Comparison of ENCODE assay signal across 19 cellular contexts in the genomic region with DNA sequence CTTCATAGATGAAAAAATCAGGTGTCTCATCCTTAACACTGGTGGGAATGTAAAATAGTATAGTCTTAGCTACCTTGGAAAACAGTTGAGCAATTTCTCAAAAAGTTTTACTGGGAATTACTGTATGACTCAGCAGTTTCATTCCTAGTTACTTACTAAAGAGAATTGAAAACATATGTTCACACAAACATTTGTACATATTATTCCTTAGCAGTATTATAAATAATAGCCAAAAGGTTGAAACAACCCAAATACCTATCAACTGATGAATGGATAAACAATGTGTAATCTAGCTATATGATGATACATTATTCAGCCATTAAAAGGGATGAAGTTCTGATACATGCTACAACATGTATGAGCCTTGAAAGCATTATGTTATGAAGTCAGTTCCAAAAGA. TPM values are rescaled to one million over a fixed set of nuclear protein-coding genes. Genes with fewer than 3 reads are reported as not detected.
DNase-seq lines count a peak whose midpoint lies in the region; ATAC-seq, FAIRE-seq and TF ChIP-seq lines count a peak whose summit lies in the region.
"Had no signal": no experiment of that assay in that cellular context is flagged by ENCODE, and none has a peak within 500 bp of the region (broad histone marks: within the 10 kb centered on the region; RNA-seq: fewer than 3 reads in every experiment).

No MANE protein-coding gene starts in this region.

- no peaks in the 10 kb centered on the region for H3K9me3 ChIP-seq in A549
- H3K9me3 ChIP-seq in vagina = no peaks in the 10 kb centered on the region
- H3K9me3 ChIP-seq: esophagus squamous epithelium, upper lobe of right lung had no signal

- POLR2A ChIA-PET in A549 (lab: Yijun Ruan, JAX) = no interaction called here

- no peaks in the 10 kb centered on the region for H3K36me3 ChIP-seq in vagina
- H3K36me3 ChIP-seq: esophagus squamous epithelium, upper lobe of right lung had no signal

- intact Hi-C loops in vagina (cut with DNase I) = no loop called here

- DNase-seq in A549 (ENCODE audit: low read depth in 1 of 2, low spot score in 1 of 2) = no peak
- peak; percentile 20 for DNase-seq in H4 (ENCODE audit: low spot score)
- peak; percentile 19 for DNase-seq in amniotic epithelial cell (ENCODE audit: low read depth)
- DNase-seq in fibroblast of pulmonary artery (ENCODE audit: low read depth) = peak; percentile 65
- no peak for DNase-seq in islet precursor cell
- no peak for DNase-seq in NOMO-1 treated with DMSO at 0.1 percent for 48 hours (lab: John Stamatoyannopoulos, UW; ENCODE audit: unreplicated experiment)
- no peak for DNase-seq in vagina (ENCODE audit: extremely low spot score in 2 of 2)
- DNase-seq: activated CD4-positive, alpha-beta T cell treated with anti-CD3 and anti-CD28 coated beads, Interleukin-2, amount 10 ng/mL, durations not matched to agents 7 days and 5 days; activated T-cell treated with anti-CD3 and anti-CD28 coated beads, Interleukin-2, amount 50 U/mL, for 1 hour; dermis blood vessel endothelial cell; esophagus squamous epithelium; NCI-H187; NCI-H510A; stimulated activated naive CD8-positive, alpha-beta T cell treated with anti-CD3 and anti-CD28 coated beads, Interleukin-15, Interleukin-2, amounts not matched to agents 100 U/mL and 50 U/mL, for 24 hours; upper lobe of right lung had no signal

- H3K27ac ChIP-seq in A549 (no peak overlapping the region), vagina (no peak overlapping the region)
- H3K27ac ChIP-seq: esophagus squamous epithelium, upper lobe of right lung had no signal

- TF ChIP-seq CTCF in A549 (IDR thresholded peaks at IDR 0.05) (no peak), fibroblast of pulmonary artery (IDR thresholded peaks at IDR 0.05; ENCODE audit: low read length, missing control alignments) (no peak), vagina (IDR thresholded peaks at IDR 0.05) (no peak)

- H3K4me1 ChIP-seq in A549 (peaks cover 3% of the 10 kb centered on the region; the same call in 1 of the 3 replicates), vagina (no peaks in the 10 kb centered on the region)
- H3K4me1 ChIP-seq: esophagus squamous epithelium, upper lobe of right lung had no signal

- no peak for TF ChIP-seq EP300 in A549 (IDR thresholded peaks at IDR 0.05)

- no peak overlapping the region for H3K4me2 ChIP-seq in A549

- no peak overlapping the region for H3K4me3 ChIP-seq in A549
- H3K4me3 ChIP-seq in fibroblast of pulmonary artery (replicated peaks; ENCODE audit: low read depth, low read length) = no peak overlapping the region
- no peak overlapping the region for H3K4me3 ChIP-seq in vagina
- H3K4me3 ChIP-seq: esophagus squamous epithelium, upper lobe of right lung had no signal

- TF ChIP-seq POLR2A in A549 (IDR thresholded peaks at IDR 0.05; ENCODE audit: low read length) = no peak
- TF ChIP-seq POLR2A in vagina (IDR thresholded peaks at IDR 0.05) = no peak

- CTCF ChIA-PET in A549 (lab: Yijun Ruan, JAX) = interaction anchor here (0.6 kb wide), 1 partner anchor 59 kb away, joined by 3 read pairs; no protein-coding TSS in a partner anchor

- ATAC-seq in A549 = no peak
- ATAC-seq in HG03342 (IDR thresholded peaks at IDR 0.05; ENCODE audit: unreplicated experiment) = no peak
- ATAC-seq: stimulated activated naive CD8-positive, alpha-beta T cell treated with anti-CD3 and anti-CD28 coated beads, Interleukin-15, Interleukin-2, amounts not matched to agents 100 U/mL and 50 U/mL, for 24 hours; upper lobe of right lung had no signal

- no peak for FAIRE-seq in A549 (lab: Jason Lieb, UNC)

- H3K27me3 ChIP-seq in vagina = no peaks in the 10 kb centered on the region
- H3K27me3 ChIP-seq: esophagus squamous epithelium, upper lobe of right lung had no signal

- TF ChIP-seq RAD21 in A549 (conservative IDR thresholded peaks at IDR 0.05 in 1 of 2, IDR thresholded peaks at IDR 0.05 in 1 of 2) = no peak

TF ChIP-seq in A549, 52 proteins besides CTCF, POLR2A, EP300 and RAD21:
- TF ChIP-seq MAFK (IDR thresholded peaks at IDR 0.05; ENCODE audit: partially characterized antibody) (peak; percentile 92), POLR2AphosphoS2 (conservative IDR thresholded peaks at IDR 0.05; ENCODE audit: low read length) (no peak), ZFP36 (IDR thresholded peaks at IDR 0.05; ENCODE audit: borderline replicate concordance, partially characterized antibody) (no peak), NFE2L2 (conservative IDR thresholded peaks at IDR 0.05; ENCODE audit: low read length) (peak; percentile 64), FOXS1 (CRISPR knock-in tag; IDR thresholded peaks at IDR 0.05) (no peak), SREBF2 (IDR thresholded peaks at IDR 0.05) (no peak), CBX2 (IDR thresholded peaks at IDR 0.05; ENCODE audit: borderline replicate concordance, low read depth) (no peak), GATA3 (IDR thresholded peaks at IDR 0.05; ENCODE audit: borderline replicate concordance) (no peak), HOXA7 (CRISPR knock-in tag; IDR thresholded peaks at IDR 0.05) (no peak), MYC (IDR thresholded peaks at IDR 0.05; ENCODE audit: borderline replicate concordance, low read length) (no peak)
- TF ChIP-seq, protein P1, sequence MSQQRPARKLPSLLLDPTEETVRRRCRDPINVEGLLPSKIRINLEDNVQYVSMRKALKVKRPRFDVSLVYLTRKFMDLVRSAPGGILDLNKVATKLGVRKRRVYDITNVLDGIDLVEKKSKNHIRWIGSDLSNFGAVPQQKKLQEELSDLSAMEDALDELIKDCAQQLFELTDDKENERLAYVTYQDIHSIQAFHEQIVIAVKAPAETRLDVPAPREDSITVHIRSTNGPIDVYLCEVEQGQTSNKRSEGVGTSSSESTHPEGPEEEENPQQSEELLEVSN (IDR thresholded peaks at IDR 0.05; ENCODE audit: borderline replicate concordance, low read depth) = no peak
- TF ChIP-seq, protein P2, sequence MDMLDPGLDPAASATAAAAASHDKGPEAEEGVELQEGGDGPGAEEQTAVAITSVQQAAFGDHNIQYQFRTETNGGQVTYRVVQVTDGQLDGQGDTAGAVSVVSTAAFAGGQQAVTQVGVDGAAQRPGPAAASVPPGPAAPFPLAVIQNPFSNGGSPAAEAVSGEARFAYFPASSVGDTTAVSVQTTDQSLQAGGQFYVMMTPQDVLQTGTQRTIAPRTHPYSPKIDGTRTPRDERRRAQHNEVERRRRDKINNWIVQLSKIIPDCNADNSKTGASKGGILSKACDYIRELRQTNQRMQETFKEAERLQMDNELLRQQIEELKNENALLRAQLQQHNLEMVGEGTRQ (IDR thresholded peaks at IDR 0.05) = no peak
- TF ChIP-seq, protein P3, sequence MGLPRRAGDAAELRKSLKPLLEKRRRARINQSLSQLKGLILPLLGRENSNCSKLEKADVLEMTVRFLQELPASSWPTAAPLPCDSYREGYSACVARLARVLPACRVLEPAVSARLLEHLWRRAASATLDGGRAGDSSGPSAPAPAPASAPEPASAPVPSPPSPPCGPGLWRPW (IDR thresholded peaks at IDR 0.05) = no peak

RNA-seq across cellular contexts. Expression of a gene that starts 41.7 kb away (rescaled TPM):
- polyA plus RNA-seq in A549 (2011; rRNA removed) (not detected in 2 replicates), A549 (2017; fragmentation: RNase III; extraction: RNeasy Plus Mini Kit Qiagen cat#74134 plus additional on column Dnase treatment) (not detected in 3 replicates)
- polyA plus RNA-seq in A549 (2012; cell fraction: cytosol; rRNA removed) = not detected in 2 replicates
- not detected in 2 replicates for polyA plus RNA-seq in A549 (2012; cell fraction: nucleus; rRNA removed)
- polyA minus RNA-seq in A549 (2011; rRNA and poly(A)+ RNA removed) = not detected in 2 replicates
- total RNA-seq in H4 (2014; rRNA removed; shearing (Covaris generic)) = not detected in 2 replicates
- total RNA-seq in vagina = not detected
- total RNA-seq: activated CD4-positive, alpha-beta T cell treated with anti-CD3 and anti-CD28 coated beads, Interleukin-2, amount 10 ng/mL, durations not matched to agents 7 days and 5 days; dermis blood vessel endothelial cell; esophagus squamous epithelium; lower leg skin; M059J; myocyte; upper lobe of right lung had no signal

Comparison
In these comparisons a context has a peak if more than half of its experiments do, and no peak if none do; other contexts are left out.
1. DNase-seq: peak in H4 (single experiment), amniotic epithelial cell (single experiment) and fibroblast of pulmonary artery (single experiment); none in A549 (0 of 2), islet precursor cell (single experiment), NOMO-1 treated with DMSO at 0.1 percent for 48 hours (single experiment) and vagina (0 of 2).